ENCODE assay signal across 8 cellular contexts in the genomic region with DNA sequence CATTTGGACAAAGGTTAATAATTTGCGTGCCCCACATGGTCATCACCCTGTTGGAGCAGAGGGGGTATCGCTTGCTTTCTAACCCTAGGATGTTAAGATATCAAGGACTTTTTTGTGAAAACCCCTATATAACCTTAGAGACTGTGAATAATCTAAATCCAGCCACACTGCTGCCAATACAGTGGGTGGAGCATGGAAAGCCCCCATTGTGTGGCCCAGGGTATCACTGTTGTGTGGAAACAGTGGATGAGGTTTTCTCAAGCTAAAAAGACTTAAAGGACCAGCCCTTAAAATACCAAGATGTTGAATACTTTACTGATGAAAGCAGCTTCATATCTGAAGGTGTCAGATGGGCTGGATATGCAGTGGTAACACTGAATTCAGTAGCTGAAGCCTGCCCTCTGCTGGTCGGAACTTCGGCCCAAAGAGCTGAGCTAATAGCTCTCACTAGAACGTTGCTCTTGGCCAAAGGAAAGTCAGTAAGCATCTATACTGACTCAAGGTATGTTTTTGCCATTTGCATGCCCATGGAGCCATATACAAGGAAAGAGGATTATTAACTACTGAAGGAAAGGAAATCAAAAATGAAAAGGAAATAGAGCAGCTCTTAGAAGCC.
A peak's percentile ranks its signal among the peaks of the same experiment; 100 is the strongest.
DNase-seq lines count a peak whose midpoint lies in the region; ATAC-seq, FAIRE-seq and TF ChIP-seq lines count a peak whose summit lies in the region.

No MANE protein-coding gene starts in this region.

- peak; percentile 43 for FAIRE-seq in islet of Langerhans (lab: Jason Lieb, UNC)

- DNase-seq in NCI-H1417 (lab: John Stamatoyannopoulos, UW) (peak; percentile 36 to 71 (median 38)), NCI-H1417 treated with DMSO at 0.1 percent for 48 hours (lab: John Stamatoyannopoulos, UW) (no peak), NCI-H446 treated with DMSO at 0.1 percent for 48 hours (lab: John Stamatoyannopoulos, UW) (peak; percentile 10), astrocyte of the hippocampus (ENCODE audit: low read depth, low spot score) (peak; percentile 55)
- DNase-seq in stimulated activated naive CD8-positive, alpha-beta T cell treated with anti-CD3 and anti-CD28 coated beads, Interleukin-15, Interleukin-2, amounts not matched to agents 100 U/mL and 50 U/mL, for 24 hours = peak; percentile 55

- CTCF ChIA-PET in HEK293 (lab: Yijun Ruan, JAX) = interaction anchor here (0.6 to 8.9 kb wide), 44 partner anchors 8 to 1360 kb away, joined by 3 to 109 read pairs (median 4); no protein-coding TSS in a partner anchor

- H3K9me3 ChIP-seq in HEK293 (ENCODE audit: control insufficient read depth, insufficient read depth, low read depth, low read length) = no peaks in the 10 kb centered on the region

- H3K4me3 ChIP-seq in HEK293 (ENCODE audit: low read depth, low read length) = no peak overlapping the region

- H3K4me1 ChIP-seq in HEK293 (ENCODE audit: control insufficient read depth, insufficient read depth, low read length) = no peaks in the 10 kb centered on the region

- POLR2A ChIA-PET in HEK293 (lab: Yijun Ruan, JAX) = no interaction called here

- H3K27ac ChIP-seq in HEK293 (ENCODE audit: extremely low read depth, low read depth, low read length) = no peak overlapping the region

- no peak for ATAC-seq in stimulated activated naive CD8-positive, alpha-beta T cell treated with anti-CD3 and anti-CD28 coated beads, Interleukin-15, Interleukin-2, amounts not matched to agents 100 U/mL and 50 U/mL, for 24 hours
- no peak for ATAC-seq in GM21526 (IDR thresholded peaks at IDR 0.05; ENCODE audit: low FRiP score, unreplicated experiment)

- H3K36me3 ChIP-seq in HEK293 (ENCODE audit: control insufficient read depth in 2 of 2, insufficient read depth in 1 of 2, low read length in 2 of 2) = no peaks in the 10 kb centered on the region

- no peak for TF ChIP-seq CTCF in HEK293 (tag by site-specific recombination; IDR thresholded peaks at IDR 0.05)

TF ChIP-seq in HEK293, 187 proteins besides CTCF, POLR2A, EP300 and RAD21:
- TF ChIP-seq SETDB1 (IDR thresholded peaks at IDR 0.05; ENCODE audit: insufficient read length, low read length) (no peak), ZNF654 (tag by site-specific recombination; IDR thresholded peaks at IDR 0.05; ENCODE audit: low read depth) (peak; percentile 68)
